ENCODE assay signal across 15 cellular contexts in the genomic region with DNA sequence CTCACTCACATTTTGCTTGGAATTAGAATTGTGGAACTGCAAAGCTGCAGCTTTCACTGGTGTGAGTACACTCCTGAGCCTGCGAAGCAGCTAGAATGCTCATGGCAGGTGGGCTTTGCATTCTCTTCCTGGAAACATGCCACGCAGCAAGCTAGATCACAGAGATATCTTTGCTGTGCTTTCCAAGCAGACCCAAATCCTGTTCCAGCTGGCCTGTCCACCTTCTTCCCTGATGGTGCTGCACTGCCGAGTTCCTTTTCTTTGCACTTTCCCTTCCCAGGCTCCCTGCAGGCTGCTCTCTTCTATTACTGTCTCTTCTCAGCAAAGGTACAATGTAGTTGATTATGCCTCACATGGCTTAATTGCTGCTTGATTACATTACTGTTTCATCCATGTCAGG.
"Had no signal": no experiment of that assay in that cellular context is flagged by ENCODE, and none has a peak within 500 bp of the region (broad histone marks: within the 10 kb centered on the region; RNA-seq: fewer than 3 reads in every experiment).

No MANE protein-coding gene starts in this region.

- H3K4me3 ChIP-seq: mucosa of descending colon, psoas muscle, sigmoid colon, stomach, thyroid gland, uterus had no signal

- H3K27ac ChIP-seq: epithelial cell of prostate, psoas muscle, sigmoid colon, stomach, thyroid gland, uterus had no signal

- H3K36me3 ChIP-seq: sigmoid colon, stomach, thyroid gland, uterus had no signal

- DNase-seq: activated CD4-positive, alpha-beta T cell treated with anti-CD3 and anti-CD28 coated beads, Interleukin-2, amount 50 U/mL, for 1 hour; activated naive CD4-positive, alpha-beta T cell treated with anti-CD3 and anti-CD28 coated beads for 36 hours; activated T-cell treated with anti-CD3 and anti-CD28 coated beads for 4 hours; effector memory CD4-positive, alpha-beta T cell; mucosa of descending colon; natural killer cell; occipital lobe; sigmoid colon; stimulated activated CD4-positive, alpha-beta T cell treated with anti-CD3 and anti-CD28 coated beads, Interleukin-4, amount 100 ng/mL, for 1 hour; stomach; thyroid gland had no signal

- H3K4me1 ChIP-seq: psoas muscle, thyroid gland, uterus had no signal

- ATAC-seq: activated T-helper 17 cell treated with anti-CD3 and anti-CD28 coated beads, Interleukin-2, amount 50 U/mL, for 72 hours; mucosa of descending colon; natural killer cell; psoas muscle had no signal

- H3K9me3 ChIP-seq: mucosa of descending colon, psoas muscle, sigmoid colon, stomach, thyroid gland, uterus had no signal

- H3K27me3 ChIP-seq: sigmoid colon, stomach, thyroid gland, uterus had no signal
